ENCODE assay signal across 1 cellular context in genomic region chr15:31487811-31488436, GRCh38.
TF ChIP-seq lines count a peak whose summit lies in the region.

No MANE protein-coding gene starts in this region.

TF ChIP-seq in SK-N-SH, 30 proteins besides CTCF, POLR2A, EP300 and RAD21 (continued from another document):
- TF ChIP-seq, protein P1, sequence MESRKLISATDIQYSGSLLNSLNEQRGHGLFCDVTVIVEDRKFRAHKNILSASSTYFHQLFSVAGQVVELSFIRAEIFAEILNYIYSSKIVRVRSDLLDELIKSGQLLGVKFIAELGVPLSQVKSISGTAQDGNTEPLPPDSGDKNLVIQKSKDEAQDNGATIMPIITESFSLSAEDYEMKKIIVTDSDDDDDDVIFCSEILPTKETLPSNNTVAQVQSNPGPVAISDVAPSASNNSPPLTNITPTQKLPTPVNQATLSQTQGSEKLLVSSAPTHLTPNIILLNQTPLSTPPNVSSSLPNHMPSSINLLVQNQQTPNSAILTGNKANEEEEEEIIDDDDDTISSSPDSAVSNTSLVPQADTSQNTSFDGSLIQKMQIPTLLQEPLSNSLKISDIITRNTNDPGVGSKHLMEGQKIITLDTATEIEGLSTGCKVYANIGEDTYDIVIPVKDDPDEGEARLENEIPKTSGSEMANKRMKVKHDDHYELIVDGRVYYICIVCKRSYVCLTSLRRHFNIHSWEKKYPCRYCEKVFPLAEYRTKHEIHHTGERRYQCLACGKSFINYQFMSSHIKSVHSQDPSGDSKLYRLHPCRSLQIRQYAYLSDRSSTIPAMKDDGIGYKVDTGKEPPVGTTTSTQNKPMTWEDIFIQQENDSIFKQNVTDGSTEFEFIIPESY (IDR thresholded peaks at IDR 0.05; ENCODE audit: borderline replicate concordance, low read depth): no peak
